1 cellular context compared by ENCODE assay signal in the genomic region with DNA sequence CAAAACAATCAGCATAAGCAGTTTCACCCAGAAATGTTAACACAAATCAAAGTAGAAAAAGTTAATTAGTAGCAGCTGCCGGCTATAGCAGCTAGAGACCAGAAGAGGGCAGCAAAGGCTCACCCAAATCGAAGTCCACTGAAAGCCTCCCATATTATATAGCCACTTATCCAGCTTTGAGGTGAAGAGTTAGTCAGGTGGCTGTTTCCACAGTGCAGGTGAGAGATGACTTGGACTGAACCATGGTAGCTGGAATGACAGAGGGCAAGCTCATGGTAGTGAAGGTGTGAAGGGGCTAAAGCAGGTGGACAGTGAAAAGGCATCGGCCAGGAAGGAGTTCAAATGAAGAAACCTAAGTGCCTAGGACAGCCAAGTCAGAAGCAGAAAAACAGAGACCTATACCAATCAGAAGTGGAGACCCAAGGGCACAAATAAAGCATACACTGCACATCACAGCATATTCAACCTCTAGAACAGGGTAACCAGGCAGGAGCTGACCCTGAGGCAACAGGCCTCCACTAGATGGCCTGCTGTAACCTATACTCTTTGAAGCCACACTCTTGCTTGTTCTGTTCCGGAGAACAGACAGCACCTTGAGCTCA.
TF ChIP-seq lines count a peak whose summit lies in the region.

No MANE protein-coding gene starts in this region.

TF ChIP-seq in HEK293, 187 proteins besides CTCF, POLR2A, EP300 and RAD21 (continued from another document):
- TF ChIP-seq, protein P1, sequence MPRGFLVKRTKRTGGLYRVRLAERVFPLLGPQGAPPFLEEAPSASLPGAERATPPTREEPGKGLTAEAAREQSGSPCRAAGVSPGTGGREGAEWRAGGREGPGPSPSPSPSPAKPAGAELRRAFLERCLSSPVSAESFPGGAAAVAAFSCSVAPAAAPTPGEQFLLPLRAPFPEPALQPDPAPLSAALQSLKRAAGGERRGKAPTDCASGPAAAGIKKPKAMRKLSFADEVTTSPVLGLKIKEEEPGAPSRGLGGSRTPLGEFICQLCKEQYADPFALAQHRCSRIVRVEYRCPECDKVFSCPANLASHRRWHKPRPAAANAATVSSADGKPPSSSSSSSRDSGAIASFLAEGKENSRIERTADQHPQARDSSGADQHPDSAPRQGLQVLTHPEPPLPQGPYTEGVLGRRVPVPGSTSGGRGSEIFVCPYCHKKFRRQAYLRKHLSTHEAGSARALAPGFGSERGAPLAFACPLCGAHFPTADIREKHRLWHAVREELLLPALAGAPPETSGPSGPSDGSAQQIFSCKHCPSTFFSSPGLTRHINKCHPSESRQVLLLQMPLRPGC (tag by site-specific recombination; IDR thresholded peaks at IDR 0.05): no peak
- TF ChIP-seq ZNF571 (tag by site-specific recombination; IDR thresholded peaks at IDR 0.05): no peak
- TF ChIP-seq ZNF654 (tag by site-specific recombination; IDR thresholded peaks at IDR 0.05; ENCODE audit: low read depth): peak; percentile 88
- no peak for TF ChIP-seq ZEB2 (tag by site-specific recombination; IDR thresholded peaks at IDR 0.05)
- no peak for TF ChIP-seq REST (tag by site-specific recombination; IDR thresholded peaks at IDR 0.05)
- no peak for TF ChIP-seq SETDB1 (IDR thresholded peaks at IDR 0.05; ENCODE audit: insufficient read length, low read length)
- no peak for TF ChIP-seq ZNF202 (tag by site-specific recombination; IDR thresholded peaks at IDR 0.05; ENCODE audit: borderline replicate concordance)
- TF ChIP-seq ZNF692 (tag by site-specific recombination; IDR thresholded peaks at IDR 0.05): no peak
- TF ChIP-seq ZNF302 (tag by site-specific recombination; IDR thresholded peaks at IDR 0.05; ENCODE audit: low read depth): no peak
- TF ChIP-seq ZNF791 (tag by site-specific recombination; IDR thresholded peaks at IDR 0.05): no peak
- TF ChIP-seq SCRT2 (tag by site-specific recombination; IDR thresholded peaks at IDR 0.05): no peak
- no peak for TF ChIP-seq ZNF138 (tag by site-specific recombination; IDR thresholded peaks at IDR 0.05; ENCODE audit: borderline replicate concordance)
- TF ChIP-seq, protein P2, sequence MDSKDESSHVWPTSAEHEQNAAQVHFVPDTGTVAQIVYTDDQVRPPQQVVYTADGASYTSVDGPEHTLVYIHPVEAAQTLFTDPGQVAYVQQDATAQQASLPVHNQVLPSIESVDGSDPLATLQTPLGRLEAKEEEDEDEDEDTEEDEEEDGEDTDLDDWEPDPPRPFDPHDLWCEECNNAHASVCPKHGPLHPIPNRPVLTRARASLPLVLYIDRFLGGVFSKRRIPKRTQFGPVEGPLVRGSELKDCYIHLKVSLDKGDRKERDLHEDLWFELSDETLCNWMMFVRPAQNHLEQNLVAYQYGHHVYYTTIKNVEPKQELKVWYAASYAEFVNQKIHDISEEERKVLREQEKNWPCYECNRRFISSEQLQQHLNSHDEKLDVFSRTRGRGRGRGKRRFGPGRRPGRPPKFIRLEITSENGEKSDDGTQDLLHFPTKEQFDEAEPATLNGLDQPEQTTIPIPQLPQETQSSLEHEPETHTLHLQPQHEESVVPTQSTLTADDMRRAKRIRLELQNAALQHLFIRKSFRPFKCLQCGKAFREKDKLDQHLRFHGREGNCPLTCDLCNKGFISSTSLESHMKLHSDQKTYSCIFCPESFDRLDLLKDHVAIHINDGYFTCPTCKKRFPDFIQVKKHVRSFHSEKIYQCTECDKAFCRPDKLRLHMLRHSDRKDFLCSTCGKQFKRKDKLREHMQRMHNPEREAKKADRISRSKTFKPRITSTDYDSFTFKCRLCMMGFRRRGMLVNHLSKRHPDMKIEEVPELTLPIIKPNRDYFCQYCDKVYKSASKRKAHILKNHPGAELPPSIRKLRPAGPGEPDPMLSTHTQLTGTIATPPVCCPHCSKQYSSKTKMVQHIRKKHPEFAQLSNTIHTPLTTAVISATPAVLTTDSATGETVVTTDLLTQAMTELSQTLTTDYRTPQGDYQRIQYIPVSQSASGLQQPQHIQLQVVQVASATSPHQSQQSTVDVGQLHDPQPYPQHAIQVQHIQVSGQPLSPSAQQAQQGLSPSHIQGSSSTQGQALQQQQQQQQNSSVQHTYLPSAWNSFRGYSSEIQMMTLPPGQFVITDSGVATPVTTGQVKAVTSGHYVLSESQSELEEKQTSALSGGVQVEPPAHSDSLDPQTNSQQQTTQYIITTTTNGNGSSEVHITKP (tag by site-specific recombination; IDR thresholded peaks at IDR 0.05): peak; percentile 79
- TF ChIP-seq ZFP69B (tag by site-specific recombination; IDR thresholded peaks at IDR 0.05): no peak
- TF ChIP-seq RBAK (tag by site-specific recombination; IDR thresholded peaks at IDR 0.05): no peak
- no peak for TF ChIP-seq ZNF660 (tag by site-specific recombination; IDR thresholded peaks at IDR 0.05)
- TF ChIP-seq ZNF580 (tag by site-specific recombination; IDR thresholded peaks at IDR 0.05): no peak
- TF ChIP-seq ZBTB17 (tag by site-specific recombination; IDR thresholded peaks at IDR 0.05): 0 out of 2 replicates have a peak, but pooled peaks have one; percentile 37
- no peak for TF ChIP-seq SCRT1 (tag by site-specific recombination; IDR thresholded peaks at IDR 0.05; ENCODE audit: borderline replicate concordance)
- TF ChIP-seq ZSCAN23 (tag by site-specific recombination; IDR thresholded peaks at IDR 0.05): no peak
- no peak for TF ChIP-seq HOXD13 (CRISPR knock-in tag; IDR thresholded peaks at IDR 0.05; ENCODE audit: borderline replicate concordance)
- no peak for TF ChIP-seq ZFHX2 (tag by site-specific recombination; conservative IDR thresholded peaks at IDR 0.05)
- TF ChIP-seq ZNF362 (tag by site-specific recombination; IDR thresholded peaks at IDR 0.05): 0 out of 2 replicates have a peak, but pooled peaks have one; percentile 32
- no peak for TF ChIP-seq ZNF549 (tag by site-specific recombination; IDR thresholded peaks at IDR 0.05)
- TF ChIP-seq BCL11B (tag by site-specific recombination; IDR thresholded peaks at IDR 0.05; ENCODE audit: low read depth): no peak
TF ChIP-seq in HEK293: peak in this region for 5.
